ENCODE assay signal across 1 cellular context in the genomic region with DNA sequence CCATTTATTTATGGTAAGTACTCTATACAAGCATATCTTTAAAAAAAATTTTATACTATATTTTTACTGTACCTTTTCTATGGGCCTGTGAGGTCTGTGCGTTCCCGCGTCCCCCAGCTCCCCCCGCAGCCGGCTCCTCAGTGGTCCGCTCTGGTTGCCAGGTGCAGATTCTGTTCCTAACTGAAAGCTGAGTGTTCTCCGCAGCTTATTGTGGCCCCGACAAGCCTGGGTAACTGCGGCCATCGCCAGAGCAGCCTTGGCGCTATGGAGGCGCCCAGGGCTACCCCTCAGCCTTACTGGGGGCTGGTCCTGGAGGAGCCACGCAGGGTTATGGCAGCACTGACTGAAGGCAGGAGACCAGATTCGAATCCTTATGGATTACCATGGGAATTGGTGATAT.
TF ChIP-seq lines count a peak whose summit lies in the region.

No MANE protein-coding gene starts in this region.

TF ChIP-seq in H1, 55 proteins besides CTCF, POLR2A, EP300 and RAD21:
- TF ChIP-seq GABPA (IDR thresholded peaks at IDR 0.05; ENCODE audit: borderline replicate concordance, insufficient read depth, low read length), result no peak
- TF ChIP-seq, protein P1, sequence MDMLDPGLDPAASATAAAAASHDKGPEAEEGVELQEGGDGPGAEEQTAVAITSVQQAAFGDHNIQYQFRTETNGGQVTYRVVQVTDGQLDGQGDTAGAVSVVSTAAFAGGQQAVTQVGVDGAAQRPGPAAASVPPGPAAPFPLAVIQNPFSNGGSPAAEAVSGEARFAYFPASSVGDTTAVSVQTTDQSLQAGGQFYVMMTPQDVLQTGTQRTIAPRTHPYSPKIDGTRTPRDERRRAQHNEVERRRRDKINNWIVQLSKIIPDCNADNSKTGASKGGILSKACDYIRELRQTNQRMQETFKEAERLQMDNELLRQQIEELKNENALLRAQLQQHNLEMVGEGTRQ (IDR thresholded peaks at IDR 0.05; ENCODE audit: low read length), result no peak
- TF ChIP-seq ZNF274 (IDR thresholded peaks at IDR 0.05; ENCODE audit: borderline replicate concordance, extremely low read depth, low read length), result no peak
- no peak for TF ChIP-seq BACH1 (IDR thresholded peaks at IDR 0.05; ENCODE audit: low read length)
- TF ChIP-seq TBP (IDR thresholded peaks at IDR 0.05; ENCODE audit: low read depth, low read length), result no peak
- no peak for TF ChIP-seq SRF (IDR thresholded peaks at IDR 0.05; ENCODE audit: low read depth, low read length)
- TF ChIP-seq FOSL1 (IDR thresholded peaks at IDR 0.05; ENCODE audit: insufficient read depth, low read depth, low read length), result no peak
- no peak for TF ChIP-seq SP1 (IDR thresholded peaks at IDR 0.05; ENCODE audit: low read depth, low read length)
- no peak for TF ChIP-seq SUZ12 (IDR thresholded peaks at IDR 0.05; ENCODE audit: low read length)
- no peak for TF ChIP-seq EZH2 (IDR thresholded peaks at IDR 0.05; ENCODE audit: low read depth, low read length, severe bottlenecking)
- no peak for TF ChIP-seq CBX8 (IDR thresholded peaks at IDR 0.05; ENCODE audit: borderline replicate concordance, low read depth, low read length)
- TF ChIP-seq SP4 (IDR thresholded peaks at IDR 0.05; ENCODE audit: low read length), result no peak
- no peak for TF ChIP-seq NRF1 (IDR thresholded peaks at IDR 0.05; ENCODE audit: low read depth, low read length)
- TF ChIP-seq POU5F1 (IDR thresholded peaks at IDR 0.05; ENCODE audit: low read depth, low read length), result no peak
- TF ChIP-seq JUND (IDR thresholded peaks at IDR 0.05; ENCODE audit: low read length), result no peak
- TF ChIP-seq, protein P2, sequence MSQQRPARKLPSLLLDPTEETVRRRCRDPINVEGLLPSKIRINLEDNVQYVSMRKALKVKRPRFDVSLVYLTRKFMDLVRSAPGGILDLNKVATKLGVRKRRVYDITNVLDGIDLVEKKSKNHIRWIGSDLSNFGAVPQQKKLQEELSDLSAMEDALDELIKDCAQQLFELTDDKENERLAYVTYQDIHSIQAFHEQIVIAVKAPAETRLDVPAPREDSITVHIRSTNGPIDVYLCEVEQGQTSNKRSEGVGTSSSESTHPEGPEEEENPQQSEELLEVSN (IDR thresholded peaks at IDR 0.05), result no peak
